1 cellular context compared by ENCODE assay signal in the genomic region with DNA sequence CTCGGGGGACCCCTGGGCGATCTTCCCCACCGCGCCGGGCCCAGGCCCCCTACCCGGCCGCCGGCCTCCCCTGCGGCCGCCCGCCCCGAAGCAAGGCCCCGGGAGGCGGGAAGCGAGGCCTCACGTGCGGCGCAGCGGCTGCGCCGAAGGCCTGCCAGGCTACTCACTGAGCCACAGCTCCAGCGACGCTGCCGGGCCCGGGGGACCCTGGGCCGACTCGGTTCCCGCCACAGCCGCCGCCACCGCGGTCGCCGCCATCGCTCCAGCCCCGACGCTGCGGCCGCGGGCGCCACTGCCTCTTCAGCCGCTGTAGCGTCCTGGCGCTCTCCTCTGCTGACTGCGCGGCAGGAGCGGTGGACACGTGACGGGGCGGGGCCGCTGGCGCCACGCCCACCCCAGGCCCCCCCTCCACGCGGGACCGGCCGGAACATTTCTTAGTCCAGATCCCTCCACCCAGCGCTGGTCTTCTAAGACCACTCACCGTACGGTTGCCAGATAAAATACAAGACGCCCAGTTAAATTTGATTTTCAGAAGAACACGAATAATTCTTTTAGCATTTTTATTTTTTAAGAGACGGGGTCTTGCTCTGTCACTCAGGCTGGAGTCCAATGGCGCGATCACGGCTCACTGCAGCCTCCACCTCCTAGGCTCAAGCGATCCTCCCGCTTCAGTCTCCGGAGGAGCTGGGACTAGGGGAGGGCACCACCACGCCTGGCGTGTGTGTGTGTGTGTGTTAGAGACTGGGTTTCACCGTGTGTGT.
TF ChIP-seq lines count a peak whose summit lies in the region.

TSS of gene GGA2 (minus strand) at position 341 of the 761 bp plus-strand sequence. CDS start at position 258, 83 bp downstream.

TF ChIP-seq in HepG2, 621 proteins besides CTCF, POLR2A, EP300 and RAD21 (continued from another document and continues in another):
- TF ChIP-seq, protein P1, sequence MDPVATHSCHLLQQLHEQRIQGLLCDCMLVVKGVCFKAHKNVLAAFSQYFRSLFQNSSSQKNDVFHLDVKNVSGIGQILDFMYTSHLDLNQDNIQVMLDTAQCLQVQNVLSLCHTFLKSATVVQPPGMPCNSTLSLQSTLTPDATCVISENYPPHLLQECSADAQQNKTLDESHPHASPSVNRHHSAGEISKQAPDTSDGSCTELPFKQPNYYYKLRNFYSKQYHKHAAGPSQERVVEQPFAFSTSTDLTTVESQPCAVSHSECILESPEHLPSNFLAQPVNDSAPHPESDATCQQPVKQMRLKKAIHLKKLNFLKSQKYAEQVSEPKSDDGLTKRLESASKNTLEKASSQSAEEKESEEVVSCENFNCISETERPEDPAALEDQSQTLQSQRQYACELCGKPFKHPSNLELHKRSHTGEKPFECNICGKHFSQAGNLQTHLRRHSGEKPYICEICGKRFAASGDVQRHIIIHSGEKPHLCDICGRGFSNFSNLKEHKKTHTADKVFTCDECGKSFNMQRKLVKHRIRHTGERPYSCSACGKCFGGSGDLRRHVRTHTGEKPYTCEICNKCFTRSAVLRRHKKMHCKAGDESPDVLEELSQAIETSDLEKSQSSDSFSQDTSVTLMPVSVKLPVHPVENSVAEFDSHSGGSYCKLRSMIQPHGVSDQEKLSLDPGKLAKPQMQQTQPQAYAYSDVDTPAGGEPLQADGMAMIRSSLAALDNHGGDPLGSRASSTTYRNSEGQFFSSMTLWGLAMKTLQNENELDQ (CRISPR knock-in tag; IDR thresholded peaks at IDR 0.05; ENCODE audit: borderline replicate concordance): 0 out of 2 replicates have a peak, but pooled peaks have one; percentile 68
- TF ChIP-seq ZNF350 (CRISPR knock-in tag; IDR thresholded peaks at IDR 0.05; ENCODE audit: borderline replicate concordance, low read depth): peak; percentile 60
- TF ChIP-seq, protein P2, sequence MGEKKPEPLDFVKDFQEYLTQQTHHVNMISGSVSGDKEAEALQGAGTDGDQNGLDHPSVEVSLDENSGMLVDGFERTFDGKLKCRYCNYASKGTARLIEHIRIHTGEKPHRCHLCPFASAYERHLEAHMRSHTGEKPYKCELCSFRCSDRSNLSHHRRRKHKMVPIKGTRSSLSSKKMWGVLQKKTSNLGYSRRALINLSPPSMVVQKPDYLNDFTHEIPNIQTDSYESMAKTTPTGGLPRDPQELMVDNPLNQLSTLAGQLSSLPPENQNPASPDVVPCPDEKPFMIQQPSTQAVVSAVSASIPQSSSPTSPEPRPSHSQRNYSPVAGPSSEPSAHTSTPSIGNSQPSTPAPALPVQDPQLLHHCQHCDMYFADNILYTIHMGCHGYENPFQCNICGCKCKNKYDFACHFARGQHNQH (CRISPR knock-in tag; IDR thresholded peaks at IDR 0.05): peak; percentile 83
- peak; percentile 94; the same call in 1 of the 2 replicates for TF ChIP-seq ZNF607 (CRISPR knock-in tag; IDR thresholded peaks at IDR 0.05; ENCODE audit: borderline replicate concordance)
- peak; percentile 44; the same call in 1 of the 2 replicates for TF ChIP-seq GATAD2A (CRISPR knock-in tag; IDR thresholded peaks at IDR 0.05)
- no peak for TF ChIP-seq PHF21A (CRISPR knock-in tag; IDR thresholded peaks at IDR 0.05)
- TF ChIP-seq KDM5B (CRISPR knock-in tag; IDR thresholded peaks at IDR 0.05; ENCODE audit: borderline replicate concordance): peak; percentile 96; the same call in 1 of the 2 replicates
- TF ChIP-seq ZMYM2 (CRISPR knock-in tag; IDR thresholded peaks at IDR 0.05): 0 out of 2 replicates have a peak, but pooled peaks have one; percentile 26
- TF ChIP-seq, protein P3, sequence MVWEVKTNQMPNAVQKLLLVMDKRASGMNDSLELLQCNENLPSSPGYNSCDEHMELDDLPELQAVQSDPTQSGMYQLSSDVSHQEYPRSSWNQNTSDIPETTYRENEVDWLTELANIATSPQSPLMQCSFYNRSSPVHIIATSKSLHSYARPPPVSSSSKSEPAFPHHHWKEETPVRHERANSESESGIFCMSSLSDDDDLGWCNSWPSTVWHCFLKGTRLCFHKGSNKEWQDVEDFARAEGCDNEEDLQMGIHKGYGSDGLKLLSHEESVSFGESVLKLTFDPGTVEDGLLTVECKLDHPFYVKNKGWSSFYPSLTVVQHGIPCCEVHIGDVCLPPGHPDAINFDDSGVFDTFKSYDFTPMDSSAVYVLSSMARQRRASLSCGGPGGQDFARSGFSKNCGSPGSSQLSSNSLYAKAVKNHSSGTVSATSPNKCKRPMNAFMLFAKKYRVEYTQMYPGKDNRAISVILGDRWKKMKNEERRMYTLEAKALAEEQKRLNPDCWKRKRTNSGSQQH (CRISPR knock-in tag; IDR thresholded peaks at IDR 0.05; ENCODE audit: low read depth): peak; percentile 88; the same call in 1 of the 2 replicates
- peak; percentile 99 for TF ChIP-seq HES4 (CRISPR knock-in tag; IDR thresholded peaks at IDR 0.05; ENCODE audit: borderline replicate concordance)
- TF ChIP-seq TCF12 (IDR thresholded peaks at IDR 0.05): no peak
- TF ChIP-seq TCF12 (CRISPR knock-in tag; IDR thresholded peaks at IDR 0.05): peak; percentile 96
- TF ChIP-seq RARA (CRISPR knock-in tag; IDR thresholded peaks at IDR 0.05): peak; percentile 73
- TF ChIP-seq, protein P4, sequence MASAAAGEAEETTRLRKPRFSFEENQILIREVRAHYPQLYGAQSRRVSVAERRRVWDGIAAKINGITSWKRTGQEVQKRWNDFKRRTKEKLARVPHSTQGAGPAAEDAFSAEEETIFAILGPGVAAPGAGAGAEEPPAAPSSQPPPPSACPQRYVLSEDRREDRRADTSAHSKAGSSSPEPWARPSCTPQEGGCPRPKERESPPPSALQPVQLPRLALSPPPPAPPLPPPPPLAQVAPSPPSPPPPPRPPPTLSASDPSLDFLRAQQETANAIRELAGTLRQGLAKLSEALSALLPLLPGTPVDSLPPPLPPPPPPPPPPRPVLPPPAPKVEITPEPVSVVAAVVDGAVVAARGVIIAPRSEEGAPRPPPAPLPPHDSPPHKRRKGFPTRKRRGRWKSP (CRISPR knock-in tag; IDR thresholded peaks at IDR 0.05): peak; percentile 99
- TF ChIP-seq ATAD3A (CRISPR knock-in tag; IDR thresholded peaks at IDR 0.05): peak; percentile 66; the same call in 1 of the 2 replicates
- peak; percentile 88 for TF ChIP-seq ZFP90 (CRISPR knock-in tag; IDR thresholded peaks at IDR 0.05; ENCODE audit: borderline replicate concordance)
- TF ChIP-seq CENPX (CRISPR knock-in tag; IDR thresholded peaks at IDR 0.05): no peak
- TF ChIP-seq SRF (IDR thresholded peaks at IDR 0.05; ENCODE audit: low read depth, low read length): no peak
- peak; percentile 93; the same call in 1 of the 2 replicates for TF ChIP-seq SRY (CRISPR knock-in tag; IDR thresholded peaks at IDR 0.05)
- TF ChIP-seq MTF2 (CRISPR knock-in tag; IDR thresholded peaks at IDR 0.05; ENCODE audit: borderline replicate concordance): no peak; the same call in 1 of the 2 replicates
- peak; percentile 92 for TF ChIP-seq ZNF256 (CRISPR knock-in tag; conservative IDR thresholded peaks at IDR 0.05)
- peak; percentile 83; the same call in 1 of the 2 replicates for TF ChIP-seq ZFAT (CRISPR knock-in tag; conservative IDR thresholded peaks at IDR 0.05)
- peak; percentile 29; the same call in 1 of the 2 replicates for TF ChIP-seq ZNF296 (CRISPR knock-in tag; conservative IDR thresholded peaks at IDR 0.05)
- TF ChIP-seq HNRNPL (IDR thresholded peaks at IDR 0.05; ENCODE audit: low read depth, low read length): 0 out of 2 replicates have a peak, but pooled peaks have one; percentile 42
- peak; percentile 96 for TF ChIP-seq POLR2AphosphoS5 (IDR thresholded peaks at IDR 0.05; ENCODE audit: low read depth, low read length)
- peak; percentile 52 for TF ChIP-seq ZNF678 (CRISPR knock-in tag; IDR thresholded peaks at IDR 0.05)
- TF ChIP-seq SP5 (CRISPR knock-in tag; IDR thresholded peaks at IDR 0.05; ENCODE audit: borderline replicate concordance, low read depth): peak; percentile 95
- peak; percentile 91 for TF ChIP-seq ZBTB33 (CRISPR knock-in tag; IDR thresholded peaks at IDR 0.05)
- TF ChIP-seq SP4 (CRISPR knock-in tag; IDR thresholded peaks at IDR 0.05): peak; percentile 99
- peak; percentile 91 for TF ChIP-seq ZSCAN21 (CRISPR knock-in tag; IDR thresholded peaks at IDR 0.05; ENCODE audit: borderline replicate concordance)
- TF ChIP-seq ADNP (CRISPR knock-in tag; IDR thresholded peaks at IDR 0.05): no peak; the same call in 1 of the 2 replicates
- TF ChIP-seq POLR2G (IDR thresholded peaks at IDR 0.05; ENCODE audit: low read depth, low read length): peak; percentile 98
- peak; percentile 68 for TF ChIP-seq ZNF891 (CRISPR knock-in tag; IDR thresholded peaks at IDR 0.05)
- no peak for TF ChIP-seq GPBP1L1 (CRISPR knock-in tag; IDR thresholded peaks at IDR 0.05)
- TF ChIP-seq TP53 (CRISPR knock-in tag; conservative IDR thresholded peaks at IDR 0.05): 0 out of 2 replicates have a peak, but pooled peaks have one; percentile 87
- TF ChIP-seq, protein P5, sequence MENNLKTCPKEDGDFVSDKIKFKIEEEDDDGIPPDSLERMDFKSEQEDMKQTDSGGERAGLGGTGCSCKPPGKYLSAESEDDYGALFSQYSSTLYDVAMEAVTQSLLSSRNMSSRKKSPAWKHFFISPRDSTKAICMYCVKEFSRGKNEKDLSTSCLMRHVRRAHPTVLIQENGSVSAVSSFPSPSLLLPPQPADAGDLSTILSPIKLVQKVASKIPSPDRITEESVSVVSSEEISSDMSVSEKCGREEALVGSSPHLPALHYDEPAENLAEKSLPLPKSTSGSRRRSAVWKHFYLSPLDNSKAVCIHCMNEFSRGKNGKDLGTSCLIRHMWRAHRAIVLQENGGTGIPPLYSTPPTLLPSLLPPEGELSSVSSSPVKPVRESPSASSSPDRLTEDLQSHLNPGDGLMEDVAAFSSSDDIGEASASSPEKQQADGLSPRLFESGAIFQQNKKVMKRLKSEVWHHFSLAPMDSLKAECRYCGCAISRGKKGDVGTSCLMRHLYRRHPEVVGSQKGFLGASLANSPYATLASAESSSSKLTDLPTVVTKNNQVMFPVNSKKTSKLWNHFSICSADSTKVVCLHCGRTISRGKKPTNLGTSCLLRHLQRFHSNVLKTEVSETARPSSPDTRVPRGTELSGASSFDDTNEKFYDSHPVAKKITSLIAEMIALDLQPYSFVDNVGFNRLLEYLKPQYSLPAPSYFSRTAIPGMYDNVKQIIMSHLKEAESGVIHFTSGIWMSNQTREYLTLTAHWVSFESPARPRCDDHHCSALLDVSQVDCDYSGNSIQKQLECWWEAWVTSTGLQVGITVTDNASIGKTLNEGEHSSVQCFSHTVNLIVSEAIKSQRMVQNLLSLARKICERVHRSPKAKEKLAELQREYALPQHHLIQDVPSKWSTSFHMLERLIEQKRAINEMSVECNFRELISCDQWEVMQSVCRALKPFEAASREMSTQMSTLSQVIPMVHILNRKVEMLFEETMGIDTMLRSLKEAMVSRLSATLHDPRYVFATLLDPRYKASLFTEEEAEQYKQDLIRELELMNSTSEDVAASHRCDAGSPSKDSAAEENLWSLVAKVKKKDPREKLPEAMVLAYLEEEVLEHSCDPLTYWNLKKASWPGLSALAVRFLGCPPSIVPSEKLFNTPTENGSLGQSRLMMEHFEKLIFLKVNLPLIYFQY (CRISPR knock-in tag; IDR thresholded peaks at IDR 0.05; ENCODE audit: borderline replicate concordance): peak; percentile 82; the same call in 1 of the 2 replicates
- peak; percentile 98 for TF ChIP-seq HOXD1 (CRISPR knock-in tag; IDR thresholded peaks at IDR 0.05)
- TF ChIP-seq, protein P6, sequence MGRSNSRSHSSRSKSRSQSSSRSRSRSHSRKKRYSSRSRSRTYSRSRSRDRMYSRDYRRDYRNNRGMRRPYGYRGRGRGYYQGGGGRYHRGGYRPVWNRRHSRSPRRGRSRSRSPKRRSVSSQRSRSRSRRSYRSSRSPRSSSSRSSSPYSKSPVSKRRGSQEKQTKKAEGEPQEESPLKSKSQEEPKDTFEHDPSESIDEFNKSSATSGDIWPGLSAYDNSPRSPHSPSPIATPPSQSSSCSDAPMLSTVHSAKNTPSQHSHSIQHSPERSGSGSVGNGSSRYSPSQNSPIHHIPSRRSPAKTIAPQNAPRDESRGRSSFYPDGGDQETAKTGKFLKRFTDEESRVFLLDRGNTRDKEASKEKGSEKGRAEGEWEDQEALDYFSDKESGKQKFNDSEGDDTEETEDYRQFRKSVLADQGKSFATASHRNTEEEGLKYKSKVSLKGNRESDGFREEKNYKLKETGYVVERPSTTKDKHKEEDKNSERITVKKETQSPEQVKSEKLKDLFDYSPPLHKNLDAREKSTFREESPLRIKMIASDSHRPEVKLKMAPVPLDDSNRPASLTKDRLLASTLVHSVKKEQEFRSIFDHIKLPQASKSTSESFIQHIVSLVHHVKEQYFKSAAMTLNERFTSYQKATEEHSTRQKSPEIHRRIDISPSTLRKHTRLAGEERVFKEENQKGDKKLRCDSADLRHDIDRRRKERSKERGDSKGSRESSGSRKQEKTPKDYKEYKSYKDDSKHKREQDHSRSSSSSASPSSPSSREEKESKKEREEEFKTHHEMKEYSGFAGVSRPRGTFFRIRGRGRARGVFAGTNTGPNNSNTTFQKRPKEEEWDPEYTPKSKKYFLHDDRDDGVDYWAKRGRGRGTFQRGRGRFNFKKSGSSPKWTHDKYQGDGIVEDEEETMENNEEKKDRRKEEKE (IDR thresholded peaks at IDR 0.05): no peak
- no peak for TF ChIP-seq ZNF550 (CRISPR knock-in tag; IDR thresholded peaks at IDR 0.05; ENCODE audit: borderline replicate concordance)
- peak; percentile 85 for TF ChIP-seq FOXM1 (CRISPR knock-in tag; IDR thresholded peaks at IDR 0.05)
- no peak for TF ChIP-seq NR2F2 (IDR thresholded peaks at IDR 0.05; ENCODE audit: borderline replicate concordance, low read depth)
